16 cellular contexts compared by ENCODE assay signal in genomic region chr16:66832661-66833305, GRCh38. TPM values are rescaled to one million over a fixed set of nuclear protein-coding genes. Genes with fewer than 3 reads are reported as not detected.
DNase-seq lines count a peak whose midpoint lies in the region; ATAC-seq and TF ChIP-seq lines count a peak whose summit lies in the region.
"Had no signal": no experiment of that assay in that cellular context is flagged by ENCODE, and none has a peak within 500 bp of the region (broad histone marks: within the 10 kb centered on the region; RNA-seq: fewer than 3 reads in every experiment).

No MANE protein-coding gene starts in this region.

- no peak for ATAC-seq in natural killer cell
- ATAC-seq in natural killer cell treated with Interleukin-12 subunit alpha and Interleukin-12 subunit beta and Interleukin-15 and Interleukin-18, amount 100 ng/mL, for 72 hours = no peak
- no peak for ATAC-seq in PC-3
- ATAC-seq in body of pancreas = no peak
- ATAC-seq: gastroesophageal sphincter; SK-N-SH treated with all-trans-retinoic acid at 6 μM for 48 hours; stimulated activated naive CD8-positive, alpha-beta T cell treated with anti-CD3 and anti-CD28 coated beads, Interleukin-15, amount 100 ng/mL, for 72 hours had no signal

- peak overlapping the region; percentile 38; the same call in 1 of the 2 replicates for H3K4me2 ChIP-seq in PC-3 (ENCODE audit: low read length)

- no peak overlapping the region for H3K9ac ChIP-seq in PC-3 (ENCODE audit: low read length)

- DNase-seq in natural killer cell = no peak
- DNase-seq in natural killer cell treated with Interleukin-12 subunit alpha and Interleukin-12 subunit beta and Interleukin-15 and Interleukin-18, amount 100 ng/mL, for 72 hours (ENCODE audit: low spot score) = no peak
- peak; percentile 29 for DNase-seq in PC-3
- peak; percentile 21 for DNase-seq in fibroblast of the aortic adventitia (ENCODE audit: low read depth)
- no peak for DNase-seq in activated CD4-positive, alpha-beta memory T cell treated with anti-CD3 and anti-CD28 coated beads for 36 hours
- DNase-seq in stimulated activated CD4-positive, alpha-beta T cell treated with anti-CD3 and anti-CD28 coated beads, Interleukin-2, amount 100 ng/mL, for 24 hours = no peak
- no peak for DNase-seq in body of pancreas
- DNase-seq in NCI-H1092 treated with DMSO at 0.1 percent for 48 hours (lab: John Stamatoyannopoulos, UW) = no peak
- DNase-seq: activated gamma-delta T cell treated with Interleukin-2 at 50 U/mL for 16 hours; DMS153; effector memory CD4-positive, alpha-beta T cell; stimulated activated naive CD8-positive, alpha-beta T cell treated with anti-CD3 and anti-CD28 coated beads, Interleukin-15, amount 100 ng/mL, for 72 hours had no signal

- 73 to 83% methylated on average over 7 of the region's 7 CpGs for WGBS in body of pancreas, 2 donors

- H3K36me3 Mint-ChIP-seq in natural killer cell = no peaks in the 10 kb centered on the region
- no peaks in the 10 kb centered on the region for H3K36me3 Mint-ChIP-seq in natural killer cell treated with Interleukin-12 subunit alpha and Interleukin-12 subunit beta and Interleukin-15 and Interleukin-18, amount 100 ng/mL, for 72 hours
- peaks cover 3% of the 10 kb centered on the region for H3K36me3 Mint-ChIP-seq in activated CD4-positive, alpha-beta memory T cell treated with anti-CD3 and anti-CD28 coated beads for 36 hours
- H3K36me3 Mint-ChIP-seq: memory B cell had no signal

- no TSS peak for BruUV-seq in PC-3 (replicated peaks; lab: Mats Ljungman, UMichigan)

- no peaks in the 10 kb centered on the region for H3K9me3 Mint-ChIP-seq in natural killer cell
- no peaks in the 10 kb centered on the region for H3K9me3 Mint-ChIP-seq in natural killer cell treated with Interleukin-12 subunit alpha and Interleukin-12 subunit beta and Interleukin-15 and Interleukin-18, amount 100 ng/mL, for 72 hours
- no peaks in the 10 kb centered on the region for H3K9me3 Mint-ChIP-seq in activated CD4-positive, alpha-beta memory T cell treated with anti-CD3 and anti-CD28 coated beads for 36 hours
- H3K9me3 Mint-ChIP-seq: memory B cell; stimulated activated naive CD8-positive, alpha-beta T cell treated with anti-CD3 and anti-CD28 coated beads, Interleukin-15, amount 100 ng/mL, for 72 hours had no signal

- CTCF ChIA-PET in PC-3 (lab: Charles Lee) = no interaction called here
- CTCF ChIA-PET in activated CD4-positive, alpha-beta memory T cell treated with anti-CD3 and anti-CD28 coated beads for 36 hours (lab: Charles Lee) = interaction anchor here (15.9 kb wide), 1 partner anchor 37 kb away, joined by 355 read pairs; no protein-coding TSS in a partner anchor

- H3K9me2 ChIP-seq in PC-3 (replicated peaks; ENCODE audit: low read length) = no peaks in the 10 kb centered on the region

- H3K4me3 Mint-ChIP-seq in natural killer cell = peak overlapping the region; percentile 17
- H3K4me3 Mint-ChIP-seq in natural killer cell treated with Interleukin-12 subunit alpha and Interleukin-12 subunit beta and Interleukin-15 and Interleukin-18, amount 100 ng/mL, for 72 hours = no peak overlapping the region
- no peak overlapping the region for H3K4me3 Mint-ChIP-seq in activated CD4-positive, alpha-beta memory T cell treated with anti-CD3 and anti-CD28 coated beads for 36 hours
- H3K4me3 Mint-ChIP-seq: memory B cell; stimulated activated naive CD8-positive, alpha-beta T cell treated with anti-CD3 and anti-CD28 coated beads, Interleukin-15, amount 100 ng/mL, for 72 hours had no signal

- H3K27me3 Mint-ChIP-seq in natural killer cell (ENCODE audit: low read depth in 2 of 2) = no peaks in the 10 kb centered on the region
- H3K27me3 Mint-ChIP-seq in natural killer cell treated with Interleukin-12 subunit alpha and Interleukin-12 subunit beta and Interleukin-15 and Interleukin-18, amount 100 ng/mL, for 72 hours = no peaks in the 10 kb centered on the region
- H3K27me3 Mint-ChIP-seq in activated CD4-positive, alpha-beta memory T cell treated with anti-CD3 and anti-CD28 coated beads for 36 hours = no peaks in the 10 kb centered on the region

- intact Hi-C loops in natural killer cell (cut with micrococcal nuclease) (no loop called here), PC-3 (cut with micrococcal nuclease) (no loop called here), body of pancreas (cut with DNase I) (loop anchor here (5.0 kb wide), 1 partner anchor 35 kb away; no protein-coding TSS in a partner anchor)
- intact Hi-C loops in activated CD4-positive, alpha-beta memory T cell treated with anti-CD3 and anti-CD28 coated beads for 36 hours (cut with micrococcal nuclease) = loop anchor here (5.0 kb wide), 1 partner anchor 95 kb away; the partner anchor contains the start of gene RRAD

- H3K4me1 ChIP-seq in PC-3 (ENCODE audit: insufficient read depth, low read length) (peaks cover 15% of the 10 kb centered on the region), body of pancreas (peaks cover 18% of the 10 kb centered on the region)

- no peak for TF ChIP-seq POLR2A in body of pancreas (IDR thresholded peaks at IDR 0.05)

- H3K79me2 ChIP-seq in PC-3 (ENCODE audit: low read length) = peaks cover 27% of the 10 kb centered on the region

- H4K20me1 ChIP-seq in PC-3 (ENCODE audit: low read length) = no peaks in the 10 kb centered on the region

- peaks cover 12 to 16% of the 10 kb centered on the region in 2 donors for H3K4me1 Mint-ChIP-seq in natural killer cell
- peaks cover 12 to 13% of the 10 kb centered on the region in 2 donors for H3K4me1 Mint-ChIP-seq in natural killer cell treated with Interleukin-12 subunit alpha and Interleukin-12 subunit beta and Interleukin-15 and Interleukin-18, amount 100 ng/mL, for 72 hours (ENCODE audit: low read depth in 2 of 2)
- peaks cover 33% of the 10 kb centered on the region for H3K4me1 Mint-ChIP-seq in activated CD4-positive, alpha-beta memory T cell treated with anti-CD3 and anti-CD28 coated beads for 36 hours (ENCODE audit: low read depth)

- H3K9me3 ChIP-seq in PC-3 (ENCODE audit: low read length) (no peaks in the 10 kb centered on the region), body of pancreas (no peaks in the 10 kb centered on the region)
- H3K9me3 ChIP-seq: gastroesophageal sphincter had no signal

- H3K36me3 ChIP-seq in PC-3 (ENCODE audit: low read depth, low read length) = no peaks in the 10 kb centered on the region
- no peaks in the 10 kb centered on the region for H3K36me3 ChIP-seq in body of pancreas (replicated peaks in 1 of 2; ENCODE audit: insufficient read depth in 1 of 2, low read depth in 2 of 2)

- peak overlapping the region; percentile 51 for H2AFZ ChIP-seq in PC-3 (ENCODE audit: low read length)

- H3F3A ChIP-seq in PC-3 (ENCODE audit: low read length, unreplicated experiment) = no peaks in the 10 kb centered on the region

- H3K4me3 ChIP-seq in PC-3 (ENCODE audit: low read length) (no peak overlapping the region), fibroblast of the aortic adventitia (ENCODE audit: low read depth, low read length) (no peak overlapping the region), body of pancreas (no peak overlapping the region)
- H3K4me3 ChIP-seq: gastroesophageal sphincter had no signal

- no peaks in the 10 kb centered on the region for H3K27me3 ChIP-seq in PC-3 (ENCODE audit: low read length)
- no peaks in the 10 kb centered on the region for H3K27me3 ChIP-seq in body of pancreas
- H3K27me3 ChIP-seq: gastroesophageal sphincter had no signal

- H3K27ac Mint-ChIP-seq in natural killer cell = no peak overlapping the region
- no peak overlapping the region for H3K27ac Mint-ChIP-seq in natural killer cell treated with Interleukin-12 subunit alpha and Interleukin-12 subunit beta and Interleukin-15 and Interleukin-18, amount 100 ng/mL, for 72 hours
- no peak overlapping the region for H3K27ac Mint-ChIP-seq in activated CD4-positive, alpha-beta memory T cell treated with anti-CD3 and anti-CD28 coated beads for 36 hours
- H3K27ac Mint-ChIP-seq: memory B cell; stimulated activated naive CD8-positive, alpha-beta T cell treated with anti-CD3 and anti-CD28 coated beads, Interleukin-15, amount 100 ng/mL, for 72 hours had no signal

- POLR2A ChIA-PET in PC-3 (lab: Charles Lee; ENCODE audit: unreplicated experiment) = no interaction called here
- POLR2A ChIA-PET in activated CD4-positive, alpha-beta memory T cell treated with anti-CD3 and anti-CD28 coated beads for 36 hours (lab: Charles Lee) = no interaction called here

- TF ChIP-seq CTCF in natural killer cell (IDR thresholded peaks at IDR 0.05) (no peak), PC-3 (conservative IDR thresholded peaks at IDR 0.05; ENCODE audit: low read depth, low read length) (no peak), fibroblast of the aortic adventitia (IDR thresholded peaks at IDR 0.05; ENCODE audit: insufficient read depth, low read length) (no peak), body of pancreas (IDR thresholded peaks at IDR 0.05) (no peak)

- H3K27ac ChIP-seq in PC-3 (ENCODE audit: low read length) (no peak overlapping the region), body of pancreas (no peak overlapping the region)
- H3K27ac ChIP-seq: gastroesophageal sphincter had no signal

RNA-seq across cellular contexts. Expression of gene NAE1, which starts 2.0 kb away (rescaled TPM):
- total RNA-seq in natural killer cell (10 to 100 TPM; 77.3 to 97.0 (median 78.5) TPM), PC-3 (2014; rRNA removed) (55.1 and 82.3 TPM in 2 replicates), fibroblast of the aortic adventitia (ENCODE audit: low replicate concordance) (48.2 and 71.3 TPM in 2 replicates), body of pancreas (10 to 100 TPM; 25.7 to 34.6 TPM)
- total RNA-seq in natural killer cell treated with Interleukin-12 subunit alpha and Interleukin-12 subunit beta and Interleukin-15 and Interleukin-18, amount 100 ng/mL, for 72 hours = 10 to 100 TPM; 69.4 to 98.3 TPM
- 100 to 1,000 TPM; 121 to 126 TPM for total RNA-seq in activated CD4-positive, alpha-beta memory T cell treated with anti-CD3 and anti-CD28 coated beads for 36 hours

RNA-seq across cellular contexts. Expression of gene CA7, which starts 11.4 kb away (rescaled TPM):
- total RNA-seq in natural killer cell = not detected
- not detected for total RNA-seq in natural killer cell treated with Interleukin-12 subunit alpha and Interleukin-12 subunit beta and Interleukin-15 and Interleukin-18, amount 100 ng/mL, for 72 hours
- not detected in 2 replicates for total RNA-seq in PC-3 (2014; rRNA removed)
- not detected in 2 replicates for total RNA-seq in fibroblast of the aortic adventitia (ENCODE audit: low replicate concordance)
- under 1 TPM in 1 of 2 experiments, not detected in 1; 0.12 TPM for total RNA-seq in activated CD4-positive, alpha-beta memory T cell treated with anti-CD3 and anti-CD28 coated beads for 36 hours
- total RNA-seq in body of pancreas = not detected
- total RNA-seq: gastroesophageal sphincter, osteocyte had no signal

RNA-seq across cellular contexts. Expression of gene TERB1, which starts 31.4 kb away (rescaled TPM):
- 1 to 10 TPM in 1 of 3 donors, under 1 TPM in 2; 0.33 to 1.0 (median 0.66) TPM for total RNA-seq in natural killer cell
- total RNA-seq in natural killer cell treated with Interleukin-12 subunit alpha and Interleukin-12 subunit beta and Interleukin-15 and Interleukin-18, amount 100 ng/mL, for 72 hours = under 1 TPM; 0.38 to 0.64 TPM
- 0.23 TPM in 1 of 2 replicates, not detected in the other for total RNA-seq in PC-3 (2014; rRNA removed)
- 0.08 and 0.09 TPM in 2 replicates for total RNA-seq in fibroblast of the aortic adventitia (ENCODE audit: low replicate concordance)
- total RNA-seq in activated CD4-positive, alpha-beta memory T cell treated with anti-CD3 and anti-CD28 coated beads for 36 hours = not detected
- total RNA-seq in body of pancreas = not detected

RNA-seq across cellular contexts. Expression of gene PDP2, which starts 47.5 kb away (rescaled TPM):
- 10 to 100 TPM; 10.2 to 16.5 (median 11.0) TPM for total RNA-seq in natural killer cell
- total RNA-seq in natural killer cell treated with Interleukin-12 subunit alpha and Interleukin-12 subunit beta and Interleukin-15 and Interleukin-18, amount 100 ng/mL, for 72 hours = 10 to 100 TPM; 28.0 to 35.0 TPM
- total RNA-seq in PC-3 (2014; rRNA removed) = 2.8 and 12.7 TPM in 2 replicates
- 6.2 and 6.5 TPM in 2 replicates for total RNA-seq in fibroblast of the aortic adventitia (ENCODE audit: low replicate concordance)
- total RNA-seq in activated CD4-positive, alpha-beta memory T cell treated with anti-CD3 and anti-CD28 coated beads for 36 hours = 10 to 100 TPM; 42.4 to 45.5 TPM
- 1 to 10 TPM; 4.4 to 6.9 TPM for total RNA-seq in body of pancreas

Comparison
In these comparisons a context has a peak if more than half of its experiments do, and no peak if none do; other contexts are left out.
1. DNase-seq: peak in PC-3 (single experiment) and fibroblast of the aortic adventitia (single experiment); none in natural killer cell (single experiment), natural killer cell treated with Interleukin-12 subunit alpha and Interleukin-12 subunit beta and Interleukin-15 and Interleukin-18, amount 100 ng/mL, for 72 hours (single experiment), activated CD4-positive, alpha-beta memory T cell treated with anti-CD3 and anti-CD28 coated beads for 36 hours (single experiment), stimulated activated CD4-positive, alpha-beta T cell treated with anti-CD3 and anti-CD28 coated beads, Interleukin-2, amount 100 ng/mL, for 24 hours (0 of 2), body of pancreas (0 of 4) and NCI-H1092 treated with DMSO at 0.1 percent for 48 hours (single experiment).
2. intact Hi-C loops: an anchor here in activated CD4-positive, alpha-beta memory T cell treated with anti-CD3 and anti-CD28 coated beads for 36 hours (5.0 kb wide) and body of pancreas (5.0 kb wide); none called in natural killer cell and PC-3.